Comparison of ENCODE assay signal across 1 cellular context in the genomic region with DNA sequence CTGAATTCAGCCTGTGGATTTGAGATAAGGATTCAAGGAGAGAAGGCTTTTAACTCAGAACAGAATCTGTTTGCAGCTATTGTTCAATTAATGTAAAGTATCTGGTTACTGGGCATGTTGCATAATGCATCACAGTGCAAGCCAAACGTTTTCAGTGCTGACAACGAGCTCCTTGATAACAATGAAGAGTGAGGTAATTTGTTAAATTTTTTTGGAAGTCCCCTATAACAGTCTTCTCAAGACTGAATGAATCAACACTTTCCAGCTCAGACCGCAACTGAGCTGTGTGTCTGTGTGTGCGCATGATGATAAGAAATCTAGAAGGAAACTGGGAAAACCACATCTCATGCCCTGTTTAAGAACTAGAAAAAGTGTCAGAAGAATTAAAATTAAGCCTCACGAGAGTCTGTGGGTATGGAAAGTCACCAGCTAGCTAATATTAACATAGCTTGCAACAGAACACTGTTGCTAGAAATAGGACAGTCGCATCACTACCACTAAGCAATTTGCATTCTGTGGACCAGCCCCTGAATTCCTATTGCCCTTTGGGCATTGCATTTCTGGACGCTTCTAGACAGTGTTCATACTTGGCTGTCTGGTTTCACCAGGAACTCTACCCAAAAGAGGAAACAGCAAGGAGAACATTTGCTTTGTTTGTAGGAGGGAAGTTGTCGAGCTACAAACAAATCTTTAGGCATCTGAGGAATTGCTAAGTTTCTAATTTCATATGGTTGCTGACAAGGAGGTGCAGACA.
TF ChIP-seq lines count a peak whose summit lies in the region.

No MANE protein-coding gene starts in this region.

TF ChIP-seq in K562, 482 proteins besides CTCF, POLR2A, EP300 and RAD21 (continued from another document and continues in another):
- TF ChIP-seq, protein P1, sequence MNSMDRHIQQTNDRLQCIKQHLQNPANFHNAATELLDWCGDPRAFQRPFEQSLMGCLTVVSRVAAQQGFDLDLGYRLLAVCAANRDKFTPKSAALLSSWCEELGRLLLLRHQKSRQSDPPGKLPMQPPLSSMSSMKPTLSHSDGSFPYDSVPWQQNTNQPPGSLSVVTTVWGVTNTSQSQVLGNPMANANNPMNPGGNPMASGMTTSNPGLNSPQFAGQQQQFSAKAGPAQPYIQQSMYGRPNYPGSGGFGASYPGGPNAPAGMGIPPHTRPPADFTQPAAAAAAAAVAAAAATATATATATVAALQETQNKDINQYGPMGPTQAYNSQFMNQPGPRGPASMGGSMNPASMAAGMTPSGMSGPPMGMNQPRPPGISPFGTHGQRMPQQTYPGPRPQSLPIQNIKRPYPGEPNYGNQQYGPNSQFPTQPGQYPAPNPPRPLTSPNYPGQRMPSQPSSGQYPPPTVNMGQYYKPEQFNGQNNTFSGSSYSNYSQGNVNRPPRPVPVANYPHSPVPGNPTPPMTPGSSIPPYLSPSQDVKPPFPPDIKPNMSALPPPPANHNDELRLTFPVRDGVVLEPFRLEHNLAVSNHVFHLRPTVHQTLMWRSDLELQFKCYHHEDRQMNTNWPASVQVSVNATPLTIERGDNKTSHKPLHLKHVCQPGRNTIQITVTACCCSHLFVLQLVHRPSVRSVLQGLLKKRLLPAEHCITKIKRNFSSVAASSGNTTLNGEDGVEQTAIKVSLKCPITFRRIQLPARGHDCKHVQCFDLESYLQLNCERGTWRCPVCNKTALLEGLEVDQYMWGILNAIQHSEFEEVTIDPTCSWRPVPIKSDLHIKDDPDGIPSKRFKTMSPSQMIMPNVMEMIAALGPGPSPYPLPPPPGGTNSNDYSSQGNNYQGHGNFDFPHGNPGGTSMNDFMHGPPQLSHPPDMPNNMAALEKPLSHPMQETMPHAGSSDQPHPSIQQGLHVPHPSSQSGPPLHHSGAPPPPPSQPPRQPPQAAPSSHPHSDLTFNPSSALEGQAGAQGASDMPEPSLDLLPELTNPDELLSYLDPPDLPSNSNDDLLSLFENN (IDR thresholded peaks at IDR 0.05; ENCODE audit: low read depth in 2 of 2, low read length in 2 of 2), result peak in 1 of 2 experiments; percentile 25; a peak in 1 of 4 replicates
- TF ChIP-seq HES1 (IDR thresholded peaks at IDR 0.05; ENCODE audit: low read depth), result peak; percentile 60
- no peak for TF ChIP-seq HEY1 (CRISPR knock-in tag; IDR thresholded peaks at IDR 0.05; ENCODE audit: borderline replicate concordance)
- peak in 1 of 2 experiments; percentile 12 for TF ChIP-seq NCOA2 (IDR thresholded peaks at IDR 0.05; ENCODE audit: partially characterized antibody in 2 of 2)
- TF ChIP-seq KDM5B (IDR thresholded peaks at IDR 0.05; ENCODE audit: insufficient replicate concordance, low read depth, low read length), result no peak
- TF ChIP-seq YBX1 (IDR thresholded peaks at IDR 0.05), result peak; percentile 93; the same call in 1 of the 2 replicates
- peak; percentile 60 for TF ChIP-seq TAF9B (IDR thresholded peaks at IDR 0.05; ENCODE audit: partially characterized antibody)
- no peak for TF ChIP-seq ZNF239 (CRISPR knock-in tag; IDR thresholded peaks at IDR 0.05)
- no peak for TF ChIP-seq E2F3 (CRISPR knock-in tag; IDR thresholded peaks at IDR 0.05)
- no peak for TF ChIP-seq ZC3H11A (IDR thresholded peaks at IDR 0.05; ENCODE audit: low read depth, low read length)
- no peak for TF ChIP-seq ZKSCAN3 (CRISPR knock-in tag; IDR thresholded peaks at IDR 0.05)
- TF ChIP-seq NFXL1 (CRISPR knock-in tag; IDR thresholded peaks at IDR 0.05), result no peak
- no peak for TF ChIP-seq SMARCA5 (IDR thresholded peaks at IDR 0.05)
- peak; percentile 76; the same call in 1 of the 2 replicates for TF ChIP-seq KAT7 (CRISPR knock-in tag; IDR thresholded peaks at IDR 0.05; ENCODE audit: borderline replicate concordance)
- peak; percentile 64 for TF ChIP-seq GATA2 (CRISPR knock-in tag; IDR thresholded peaks at IDR 0.05)
- TF ChIP-seq IRF9 (tag; IDR thresholded peaks at IDR 0.05), result peak; percentile 50; the same call in 1 of the 2 replicates
- 0 out of 2 replicates have a peak, but pooled peaks have one; percentile 31 for TF ChIP-seq CBFB (CRISPR knock-in tag; IDR thresholded peaks at IDR 0.05)
- peak; percentile 94 for TF ChIP-seq TEAD4 (IDR thresholded peaks at IDR 0.05; ENCODE audit: low read length)
- TF ChIP-seq TEAD4 (CRISPR knock-in tag; IDR thresholded peaks at IDR 0.05; ENCODE audit: borderline replicate concordance), result no peak
- TF ChIP-seq ZNF589 (CRISPR knock-in tag; IDR thresholded peaks at IDR 0.05; ENCODE audit: low read depth), result 0 out of 2 replicates have a peak, but pooled peaks have one; percentile 40
- TF ChIP-seq MTA1 (IDR thresholded peaks at IDR 0.05; ENCODE audit: borderline replicate concordance), result no peak
- TF ChIP-seq GATAD2B (IDR thresholded peaks at IDR 0.05; ENCODE audit: borderline replicate concordance), result peak; percentile 83
- TF ChIP-seq BHLHE40 (IDR thresholded peaks at IDR 0.05; ENCODE audit: low read length), result peak; percentile 77
- peak; percentile 73 for TF ChIP-seq SMAD1 (IDR thresholded peaks at IDR 0.05; ENCODE audit: low read depth, low read length, partially characterized antibody)
- no peak for TF ChIP-seq ELF2 (CRISPR knock-in tag; IDR thresholded peaks at IDR 0.05)
- peak; percentile 51 for TF ChIP-seq DACH1 (IDR thresholded peaks at IDR 0.05; ENCODE audit: partially characterized antibody)
- TF ChIP-seq GABPA (tag; conservative IDR thresholded peaks at IDR 0.05; ENCODE audit: low read depth), result peak; percentile 39
- peak; percentile 52 for TF ChIP-seq BACH1 (tag; IDR thresholded peaks at IDR 0.05)
- 0 out of 3 replicates have a peak, but pooled peaks of 1 of the 2 experiments have one; percentile 26 for TF ChIP-seq CBX3 (IDR thresholded peaks at IDR 0.05; ENCODE audit: borderline replicate concordance in 1 of 2, low read length in 2 of 2)
- no peak for TF ChIP-seq FOXA1 (IDR thresholded peaks at IDR 0.05; ENCODE audit: borderline replicate concordance)
- TF ChIP-seq, protein P2, sequence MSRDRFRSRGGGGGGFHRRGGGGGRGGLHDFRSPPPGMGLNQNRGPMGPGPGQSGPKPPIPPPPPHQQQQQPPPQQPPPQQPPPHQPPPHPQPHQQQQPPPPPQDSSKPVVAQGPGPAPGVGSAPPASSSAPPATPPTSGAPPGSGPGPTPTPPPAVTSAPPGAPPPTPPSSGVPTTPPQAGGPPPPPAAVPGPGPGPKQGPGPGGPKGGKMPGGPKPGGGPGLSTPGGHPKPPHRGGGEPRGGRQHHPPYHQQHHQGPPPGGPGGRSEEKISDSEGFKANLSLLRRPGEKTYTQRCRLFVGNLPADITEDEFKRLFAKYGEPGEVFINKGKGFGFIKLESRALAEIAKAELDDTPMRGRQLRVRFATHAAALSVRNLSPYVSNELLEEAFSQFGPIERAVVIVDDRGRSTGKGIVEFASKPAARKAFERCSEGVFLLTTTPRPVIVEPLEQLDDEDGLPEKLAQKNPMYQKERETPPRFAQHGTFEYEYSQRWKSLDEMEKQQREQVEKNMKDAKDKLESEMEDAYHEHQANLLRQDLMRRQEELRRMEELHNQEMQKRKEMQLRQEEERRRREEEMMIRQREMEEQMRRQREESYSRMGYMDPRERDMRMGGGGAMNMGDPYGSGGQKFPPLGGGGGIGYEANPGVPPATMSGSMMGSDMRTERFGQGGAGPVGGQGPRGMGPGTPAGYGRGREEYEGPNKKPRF (IDR thresholded peaks at IDR 0.05; ENCODE audit: low read depth, low read length), result no peak
- no peak for TF ChIP-seq HNRNPUL1 (IDR thresholded peaks at IDR 0.05; ENCODE audit: low read length)
- TF ChIP-seq HMGXB4 (CRISPR knock-in tag; IDR thresholded peaks at IDR 0.05), result no peak
- TF ChIP-seq ZFP36 (IDR thresholded peaks at IDR 0.05; ENCODE audit: low read depth, low read length, partially characterized antibody), result peak; percentile 12
- TF ChIP-seq MCM5 (IDR thresholded peaks at IDR 0.05; ENCODE audit: low read depth), result no peak
- TF ChIP-seq HCFC1 (IDR thresholded peaks at IDR 0.05; ENCODE audit: low read depth, low read length), result no peak; the same call in 1 of the 2 replicates
- TF ChIP-seq FOXK2 (conservative IDR thresholded peaks at IDR 0.05 in 1 of 2, IDR thresholded peaks at IDR 0.05 in 1 of 2; ENCODE audit: low read depth in 2 of 2), result peak in 1 of 2 experiments; percentile 48; a peak in 2 of 4 replicates
- TF ChIP-seq NR3C1 (CRISPR knock-in tag; IDR thresholded peaks at IDR 0.05), result no peak
- TF ChIP-seq, protein P3, sequence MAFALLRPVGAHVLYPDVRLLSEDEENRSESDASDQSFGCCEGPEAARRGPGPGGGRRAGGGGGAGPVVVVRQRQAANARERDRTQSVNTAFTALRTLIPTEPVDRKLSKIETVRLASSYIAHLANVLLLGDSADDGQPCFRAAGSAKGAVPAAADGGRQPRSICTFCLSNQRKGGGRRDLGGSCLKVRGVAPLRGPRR (CRISPR knock-in tag; IDR thresholded peaks at IDR 0.05), result no peak
- no peak for TF ChIP-seq PBX2 (CRISPR knock-in tag; IDR thresholded peaks at IDR 0.05; ENCODE audit: low read depth)
- TF ChIP-seq PBX2 (tag; conservative IDR thresholded peaks at IDR 0.05; ENCODE audit: low read depth), result peak; percentile 81
- no peak for TF ChIP-seq ZNF583 (CRISPR knock-in tag; IDR thresholded peaks at IDR 0.05)
- TF ChIP-seq, protein P4, sequence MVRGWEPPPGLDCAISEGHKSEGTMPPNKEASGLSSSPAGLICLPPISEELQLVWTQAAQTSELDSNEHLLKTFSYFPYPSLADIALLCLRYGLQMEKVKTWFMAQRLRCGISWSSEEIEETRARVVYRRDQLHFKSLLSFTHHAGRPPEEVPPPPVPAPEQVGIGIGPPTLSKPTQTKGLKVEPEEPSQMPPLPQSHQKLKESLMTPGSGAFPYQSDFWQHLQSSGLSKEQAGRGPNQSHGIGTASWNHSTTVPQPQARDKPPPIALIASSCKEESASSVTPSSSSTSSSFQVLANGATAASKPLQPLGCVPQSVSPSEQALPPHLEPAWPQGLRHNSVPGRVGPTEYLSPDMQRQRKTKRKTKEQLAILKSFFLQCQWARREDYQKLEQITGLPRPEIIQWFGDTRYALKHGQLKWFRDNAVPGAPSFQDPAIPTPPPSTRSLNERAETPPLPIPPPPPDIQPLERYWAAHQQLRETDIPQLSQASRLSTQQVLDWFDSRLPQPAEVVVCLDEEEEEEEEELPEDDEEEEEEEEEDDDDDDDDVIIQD (CRISPR knock-in tag; IDR thresholded peaks at IDR 0.05), result no peak
- TF ChIP-seq MYC (IDR thresholded peaks at IDR 0.05; ENCODE audit: low read depth, low read length), result peak; percentile 49; the same call in 1 of the 2 replicates
- no peak for TF ChIP-seq MYC (CRISPR knock-in tag; IDR thresholded peaks at IDR 0.05; ENCODE audit: borderline replicate concordance, low read depth)
- peak; percentile 98 for TF ChIP-seq CEBPB (tag; IDR thresholded peaks at IDR 0.05)
- TF ChIP-seq ZNF175 (CRISPR knock-in tag; IDR thresholded peaks at IDR 0.05; ENCODE audit: low read depth), result 0 out of 2 replicates have a peak, but pooled peaks have one; percentile 53
